Comparison of ENCODE assay signal across 7 cellular contexts in genomic region chr15:92921215-92922131, GRCh38. TPM values are rescaled to one million over a fixed set of nuclear protein-coding genes. Genes with fewer than 3 reads are reported as not detected.
DNase-seq lines count a peak whose midpoint lies in the region; ATAC-seq lines count a peak whose summit lies in the region.

No MANE protein-coding gene starts in this region.

- no peaks in the 10 kb centered on the region for H3K27me3 Mint-ChIP-seq in activated CD4-positive, alpha-beta memory T cell treated with anti-CD3 and anti-CD28 coated beads for 36 hours
- H3K27me3 Mint-ChIP-seq in stimulated activated naive CD8-positive, alpha-beta T cell treated with anti-CD3 and anti-CD28 coated beads, Interleukin-15, Interleukin-2, amounts not matched to agents 100 ng/mL and 50 ng/mL, for 24 hours: no peaks in the 10 kb centered on the region

- intact Hi-C loops in activated CD4-positive, alpha-beta memory T cell treated with anti-CD3 and anti-CD28 coated beads for 36 hours (cut with micrococcal nuclease): loop anchor here (1.0 to 5.0 kb wide), 3 partner anchors 19 to 294 kb away; no protein-coding TSS in a partner anchor
- intact Hi-C loops in left ventricle myocardium superior (cut with micrococcal nuclease): no loop called here

- no peaks in the 10 kb centered on the region for H3K9me3 Mint-ChIP-seq in activated CD4-positive, alpha-beta memory T cell treated with anti-CD3 and anti-CD28 coated beads for 36 hours
- H3K9me3 Mint-ChIP-seq in stimulated activated naive CD8-positive, alpha-beta T cell treated with anti-CD3 and anti-CD28 coated beads, Interleukin-15, Interleukin-2, amounts not matched to agents 100 ng/mL and 50 ng/mL, for 24 hours: no peaks in the 10 kb centered on the region

- POLR2A ChIA-PET in activated CD4-positive, alpha-beta memory T cell treated with anti-CD3 and anti-CD28 coated beads for 36 hours (lab: Charles Lee): interaction anchor here (0.7 to 2.4 kb wide), 13 partner anchors 13 to 125 kb away, joined by 3 to 23 read pairs (median 5); partner anchors contain the start of gene CHD2

- H3K36me3 Mint-ChIP-seq in activated CD4-positive, alpha-beta memory T cell treated with anti-CD3 and anti-CD28 coated beads for 36 hours: peaks cover 51% of the 10 kb centered on the region
- H3K36me3 Mint-ChIP-seq in stimulated activated naive CD8-positive, alpha-beta T cell treated with anti-CD3 and anti-CD28 coated beads, Interleukin-15, Interleukin-2, amounts not matched to agents 100 ng/mL and 50 ng/mL, for 24 hours (ENCODE audit: low read depth): peaks cover 64% of the 10 kb centered on the region

- peak overlapping the region; percentile 35 for H3K4me3 Mint-ChIP-seq in activated CD4-positive, alpha-beta memory T cell treated with anti-CD3 and anti-CD28 coated beads for 36 hours
- peak overlapping the region; percentile 50 for H3K4me3 Mint-ChIP-seq in stimulated activated naive CD8-positive, alpha-beta T cell treated with anti-CD3 and anti-CD28 coated beads, Interleukin-15, Interleukin-2, amounts not matched to agents 100 ng/mL and 50 ng/mL, for 24 hours

- in situ Hi-C loops in ACHN (cut with HindIII; ENCODE audit: low pct_ligation_motif_present, low pct_unique_long_range_greater_than_20kb, low sequenced_read_pairs): loop anchor here (25.0 kb wide), 1 partner anchor 109 kb away; no protein-coding TSS in a partner anchor

- H3K4me1 Mint-ChIP-seq in activated CD4-positive, alpha-beta memory T cell treated with anti-CD3 and anti-CD28 coated beads for 36 hours (ENCODE audit: low read depth): peaks cover 86% of the 10 kb centered on the region
- peaks cover 79% of the 10 kb centered on the region for H3K4me1 Mint-ChIP-seq in stimulated activated naive CD8-positive, alpha-beta T cell treated with anti-CD3 and anti-CD28 coated beads, Interleukin-15, Interleukin-2, amounts not matched to agents 100 ng/mL and 50 ng/mL, for 24 hours (ENCODE audit: low read depth)

- H3K27ac Mint-ChIP-seq in activated CD4-positive, alpha-beta memory T cell treated with anti-CD3 and anti-CD28 coated beads for 36 hours: peak overlapping the region; percentile 92
- H3K27ac Mint-ChIP-seq in stimulated activated naive CD8-positive, alpha-beta T cell treated with anti-CD3 and anti-CD28 coated beads, Interleukin-15, Interleukin-2, amounts not matched to agents 100 ng/mL and 50 ng/mL, for 24 hours: peak overlapping the region; percentile 93

- CTCF ChIA-PET in activated CD4-positive, alpha-beta memory T cell treated with anti-CD3 and anti-CD28 coated beads for 36 hours (lab: Charles Lee): interaction anchor here (0.8 to 4.2 kb wide), 14 partner anchors 9 to 125 kb away, joined by 3 to 50 read pairs (median 5); partner anchors contain the start of gene CHD2

- ATAC-seq in HG02885 (IDR thresholded peaks at IDR 0.05; ENCODE audit: poor library complexity, unreplicated experiment) (peak; percentile 36), left ventricle myocardium superior (peak; percentile 7)

- peak; percentile 61 for DNase-seq in activated CD4-positive, alpha-beta memory T cell treated with anti-CD3 and anti-CD28 coated beads for 36 hours
- DNase-seq in left ventricle myocardium superior: no peak
- no peak for DNase-seq in cerebellum (ENCODE audit: low spot score)
- DNase-seq in NCI-H1436 treated with DMSO at 0.1 percent for 48 hours (lab: John Stamatoyannopoulos, UW): no peak
- no peak for DNase-seq in ACHN

RNA-seq across cellular contexts. Expression of gene CHD2, which starts 21.3 kb away (rescaled TPM):
- total RNA-seq in activated CD4-positive, alpha-beta memory T cell treated with anti-CD3 and anti-CD28 coated beads for 36 hours: 100 to 1,000 TPM; 113 to 121 TPM
- total RNA-seq in left ventricle myocardium superior (57.2 TPM), cerebellum (198 TPM)
